ENCODE assay signal across 21 cellular contexts in genomic region chr17:49402706-49403105, GRCh38. TPM values are rescaled to one million over a fixed set of nuclear protein-coding genes. Genes with fewer than 3 reads are reported as not detected.
DNase-seq lines count a peak whose midpoint lies in the region; ATAC-seq and TF ChIP-seq lines count a peak whose summit lies in the region.
"Had no signal": no experiment of that assay in that cellular context is flagged by ENCODE, and none has a peak within 500 bp of the region (broad histone marks: within the 10 kb centered on the region; RNA-seq: fewer than 3 reads in every experiment).

No MANE protein-coding gene starts in this region.

- H3K4me3 Mint-ChIP-seq in immature natural killer cell, result peak overlapping the region in 4 of 5 donors; percentile 68 to 80 (median 76)
- H3K4me3 Mint-ChIP-seq in activated T-helper 2 cell treated with anti-CD3 and anti-CD28 coated beads, Interferon-gamma antibody, Interleukin-2, Interleukin-4, amounts not matched to agents 10 μg/mL and 5 μg/mL and 100 μg/mL, durations not matched to agents 14 hours and 24 hours and 36 hours (ENCODE audit: low read depth), result no peak overlapping the region
- H3K4me3 Mint-ChIP-seq: activated CD4-positive, alpha-beta T cell treated with anti-CD3 and anti-CD28 coated beads, Interleukin-2, amount 10 ng/mL, durations not matched to agents 24 days and 14 days; activated T-cell treated with anti-CD3 and anti-CD28 coated beads, Interleukin-2, amount 50 U/mL, for 24 hours had no signal

- intact Hi-C loops in activated T-helper 2 cell treated with anti-CD3 and anti-CD28 coated beads, Interferon-gamma antibody, Interleukin-2, Interleukin-4, amounts not matched to agents 10 μg/mL and 5 μg/mL and 100 μg/mL, durations not matched to agents 14 hours and 24 hours and 36 hours (cut with micrococcal nuclease), result no loop called here

- no peak for TF ChIP-seq POLR2A in suprapubic skin (IDR thresholded peaks at IDR 0.05)

- TF ChIP-seq CTCF in HEK293 (tag by site-specific recombination; IDR thresholded peaks at IDR 0.05), result no peak
- no peak for TF ChIP-seq CTCF in RWPE2 (IDR thresholded peaks at IDR 0.05; ENCODE audit: poor library complexity, severe bottlenecking)
- no peak for TF ChIP-seq CTCF in suprapubic skin (IDR thresholded peaks at IDR 0.05)

- H3K36me3 Mint-ChIP-seq in immature natural killer cell, result peaks cover 17 to 25% (median 18%) of the 10 kb centered on the region in 3 donors
- peaks cover 53% of the 10 kb centered on the region for H3K36me3 Mint-ChIP-seq in activated T-helper 2 cell treated with anti-CD3 and anti-CD28 coated beads, Interferon-gamma antibody, Interleukin-2, Interleukin-4, amounts not matched to agents 10 μg/mL and 5 μg/mL and 100 μg/mL, durations not matched to agents 14 hours and 24 hours and 36 hours (ENCODE audit: low read depth)

- POLR2A ChIA-PET in HEK293 (lab: Yijun Ruan, JAX), result no interaction called here

- H3K27ac ChIP-seq in HEK293 (ENCODE audit: extremely low read depth, low read depth, low read length) (no peak overlapping the region), RWPE2 (ENCODE audit: poor library complexity, severe bottlenecking) (no peak overlapping the region), suprapubic skin (peak overlapping the region; percentile 73)
- H3K27ac ChIP-seq: neutrophil, SJSA1 had no signal

- H3K4me3 ChIP-seq in HEK293 (ENCODE audit: low read depth, low read length) (no peak overlapping the region), RWPE2 (ENCODE audit: severe bottlenecking) (no peak overlapping the region), suprapubic skin (no peak overlapping the region)
- H3K4me3 ChIP-seq: SJSA1 had no signal

- H3K27me3 Mint-ChIP-seq in immature natural killer cell (ENCODE audit: low read depth in 3 of 3), result peaks cover 0 to 13% (median 10%) of the 10 kb centered on the region in 3 donors
- H3K27me3 Mint-ChIP-seq in activated T-helper 2 cell treated with anti-CD3 and anti-CD28 coated beads, Interferon-gamma antibody, Interleukin-2, Interleukin-4, amounts not matched to agents 10 μg/mL and 5 μg/mL and 100 μg/mL, durations not matched to agents 14 hours and 24 hours and 36 hours (ENCODE audit: low read depth), result peaks cover 3% of the 10 kb centered on the region
- H3K27me3 Mint-ChIP-seq: activated CD4-positive, alpha-beta T cell treated with anti-CD3 and anti-CD28 coated beads, Interleukin-2, amount 10 ng/mL, durations not matched to agents 24 days and 14 days; activated T-cell treated with anti-CD3 and anti-CD28 coated beads, Interleukin-2, amount 50 U/mL, for 24 hours had no signal

- CTCF ChIA-PET in HEK293 (lab: Yijun Ruan, JAX), result interaction anchor here (1.3 to 1.6 kb wide), 2 partner anchors 87 to 180 kb away, joined by 3 to 6 read pairs; no protein-coding TSS in a partner anchor

- DNase-seq in RWPE2 (ENCODE audit: low spot score), result peak; percentile 36
- DNase-seq in immature natural killer cell, result no peak
- DNase-seq in suprapubic skin (ENCODE audit: low spot score in 2 of 2), result peak; percentile 40 to 44
- no peak for DNase-seq in activated T-helper 2 cell treated with anti-CD3 and anti-CD28 coated beads, Interferon-gamma antibody, Interleukin-2, Interleukin-4, amounts not matched to agents 10 μg/mL and 5 μg/mL and 100 μg/mL, durations not matched to agents 14 hours and 24 hours and 36 hours (ENCODE audit: low spot score)
- DNase-seq: activated CD4-positive, alpha-beta T cell treated with anti-CD3 and anti-CD28 coated beads, Interleukin-2, amount 10 ng/mL, durations not matched to agents 24 days and 14 days; activated T-cell treated with anti-CD3 and anti-CD28 coated beads, Interleukin-2, amount 50 U/mL, for 24 hours; effector CD4-positive, alpha-beta T cell; islet precursor cell; mesenchymal stem cell; MM.1S; NCI-H187; NCI-H446 treated with DMSO at 0.1 percent for 48 hours; OCI-M1; right cardiac atrium; stimulated activated CD4-positive, alpha-beta T cell treated with anti-CD3 and anti-CD28 coated beads, Interleukin-2, amount 100 ng/mL, for 24 hours had no signal

- peaks cover 55 to 66% of the 10 kb centered on the region in 2 donors for H3K4me1 Mint-ChIP-seq in immature natural killer cell
- peaks cover 7% of the 10 kb centered on the region for H3K4me1 Mint-ChIP-seq in activated T-helper 2 cell treated with anti-CD3 and anti-CD28 coated beads, Interferon-gamma antibody, Interleukin-2, Interleukin-4, amounts not matched to agents 10 μg/mL and 5 μg/mL and 100 μg/mL, durations not matched to agents 14 hours and 24 hours and 36 hours (ENCODE audit: low read depth)

- H3K27me3 ChIP-seq in RWPE2 (ENCODE audit: insufficient read depth, poor library complexity, severe bottlenecking) (no peaks in the 10 kb centered on the region), suprapubic skin (no peaks in the 10 kb centered on the region)
- H3K27me3 ChIP-seq: neutrophil, SJSA1 had no signal

- H3K4me1 ChIP-seq in HEK293 (ENCODE audit: control insufficient read depth, insufficient read depth, low read length) (no peaks in the 10 kb centered on the region), RWPE2 (ENCODE audit: insufficient read depth, poor library complexity, severe bottlenecking) (no peaks in the 10 kb centered on the region), suprapubic skin (peaks cover 8% of the 10 kb centered on the region)
- H3K4me1 ChIP-seq: SJSA1 had no signal

- H3K36me3 ChIP-seq in HEK293 (ENCODE audit: control insufficient read depth in 2 of 2, insufficient read depth in 1 of 2, low read length in 2 of 2), result peaks cover 25 to 57% of the 10 kb centered on the region in 2 experiments
- H3K36me3 ChIP-seq in RWPE2 (ENCODE audit: low read depth), result peaks cover 43% of the 10 kb centered on the region
- peaks cover 45% of the 10 kb centered on the region for H3K36me3 ChIP-seq in suprapubic skin

- 70% methylated on average over 6 of the region's 6 CpGs for WGBS in suprapubic skin

- peak overlapping the region; percentile 94 to 98 (median 98) for H3K27ac Mint-ChIP-seq in immature natural killer cell
- no peak overlapping the region for H3K27ac Mint-ChIP-seq in activated T-helper 2 cell treated with anti-CD3 and anti-CD28 coated beads, Interferon-gamma antibody, Interleukin-2, Interleukin-4, amounts not matched to agents 10 μg/mL and 5 μg/mL and 100 μg/mL, durations not matched to agents 14 hours and 24 hours and 36 hours
- H3K27ac Mint-ChIP-seq: activated CD4-positive, alpha-beta T cell treated with anti-CD3 and anti-CD28 coated beads, Interleukin-2, amount 10 ng/mL, durations not matched to agents 24 days and 14 days; activated T-cell treated with anti-CD3 and anti-CD28 coated beads, Interleukin-2, amount 50 U/mL, for 24 hours had no signal

- no peaks in the 10 kb centered on the region for H3K9me3 ChIP-seq in HEK293 (ENCODE audit: control insufficient read depth, insufficient read depth, low read depth, low read length)
- no peaks in the 10 kb centered on the region for H3K9me3 ChIP-seq in RWPE2 (ENCODE audit: severe bottlenecking)
- no peaks in the 10 kb centered on the region for H3K9me3 ChIP-seq in suprapubic skin
- H3K9me3 ChIP-seq: neutrophil, SJSA1 had no signal

- no peak for TF ChIP-seq EP300 in suprapubic skin (IDR thresholded peaks at IDR 0.05)

- no peak for ATAC-seq in RWPE2 (ENCODE audit: low read depth)
- ATAC-seq in GM18519 (IDR thresholded peaks at IDR 0.05; ENCODE audit: low FRiP score, unreplicated experiment), result no peak
- ATAC-seq in HG03521 (IDR thresholded peaks at IDR 0.05; ENCODE audit: unreplicated experiment), result no peak
- ATAC-seq: activated naive CD4-positive, alpha-beta T cell treated with anti-CD3 and anti-CD28 coated beads, Interleukin-2, amount 50 U/mL, for 72 hours; right cardiac atrium had no signal

- H3K9me3 Mint-ChIP-seq in immature natural killer cell, result no peaks in the 10 kb centered on the region
- H3K9me3 Mint-ChIP-seq in activated T-helper 2 cell treated with anti-CD3 and anti-CD28 coated beads, Interferon-gamma antibody, Interleukin-2, Interleukin-4, amounts not matched to agents 10 μg/mL and 5 μg/mL and 100 μg/mL, durations not matched to agents 14 hours and 24 hours and 36 hours, result no peaks in the 10 kb centered on the region
- H3K9me3 Mint-ChIP-seq: activated CD4-positive, alpha-beta T cell treated with anti-CD3 and anti-CD28 coated beads, Interleukin-2, amount 10 ng/mL, durations not matched to agents 24 days and 14 days; activated naive CD4-positive, alpha-beta T cell treated with anti-CD3 and anti-CD28 coated beads, Interleukin-2, amount 50 U/mL, for 72 hours; activated T-cell treated with anti-CD3 and anti-CD28 coated beads, Interleukin-2, amount 50 U/mL, for 24 hours had no signal

TF ChIP-seq in HEK293, 187 proteins besides CTCF, POLR2A, EP300 and RAD21 (continues in another document):
- TF ChIP-seq ZXDB (tag by site-specific recombination; IDR thresholded peaks at IDR 0.05), result no peak
- TF ChIP-seq, protein P1, sequence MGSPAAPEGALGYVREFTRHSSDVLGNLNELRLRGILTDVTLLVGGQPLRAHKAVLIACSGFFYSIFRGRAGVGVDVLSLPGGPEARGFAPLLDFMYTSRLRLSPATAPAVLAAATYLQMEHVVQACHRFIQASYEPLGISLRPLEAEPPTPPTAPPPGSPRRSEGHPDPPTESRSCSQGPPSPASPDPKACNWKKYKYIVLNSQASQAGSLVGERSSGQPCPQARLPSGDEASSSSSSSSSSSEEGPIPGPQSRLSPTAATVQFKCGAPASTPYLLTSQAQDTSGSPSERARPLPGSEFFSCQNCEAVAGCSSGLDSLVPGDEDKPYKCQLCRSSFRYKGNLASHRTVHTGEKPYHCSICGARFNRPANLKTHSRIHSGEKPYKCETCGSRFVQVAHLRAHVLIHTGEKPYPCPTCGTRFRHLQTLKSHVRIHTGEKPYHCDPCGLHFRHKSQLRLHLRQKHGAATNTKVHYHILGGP (tag by site-specific recombination; IDR thresholded peaks at IDR 0.05), result no peak
- TF ChIP-seq, protein P2, sequence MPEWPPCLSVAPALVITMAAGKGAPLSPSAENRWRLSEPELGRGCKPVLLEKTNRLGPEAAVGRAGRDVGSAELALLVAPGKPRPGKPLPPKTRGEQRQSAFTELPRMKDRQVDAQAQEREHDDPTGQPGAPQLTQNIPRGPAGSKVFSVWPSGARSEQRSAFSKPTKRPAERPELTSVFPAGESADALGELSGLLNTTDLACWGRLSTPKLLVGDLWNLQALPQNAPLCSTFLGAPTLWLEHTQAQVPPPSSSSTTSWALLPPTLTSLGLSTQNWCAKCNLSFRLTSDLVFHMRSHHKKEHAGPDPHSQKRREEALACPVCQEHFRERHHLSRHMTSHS (tag by site-specific recombination; IDR thresholded peaks at IDR 0.05), result no peak
- no peak for TF ChIP-seq ZBTB1 (tag by site-specific recombination; IDR thresholded peaks at IDR 0.05)

RNA-seq across cellular contexts. Expression of gene PHB1, which starts 12.0 kb away (rescaled TPM):
- 100 to 1,000 TPM; 166 to 274 (median 228) TPM for polyA plus RNA-seq in immature natural killer cell
- total RNA-seq in suprapubic skin, result 10 to 100 TPM; 63.8 to 92.5 (median 86.4) TPM
- total RNA-seq in activated T-helper 2 cell treated with anti-CD3 and anti-CD28 coated beads, Interferon-gamma antibody, Interleukin-2, Interleukin-4, amounts not matched to agents 10 μg/mL and 5 μg/mL and 100 μg/mL, durations not matched to agents 14 hours and 24 hours and 36 hours, result 335 and 339 TPM in 2 replicates

RNA-seq across cellular contexts. Expression of gene ZNF652, which starts 40.7 kb away (rescaled TPM):
- polyA plus RNA-seq in immature natural killer cell, result 10 to 100 TPM in 2 of 3 donors, 1 to 10 TPM in 1; 9.7 to 25.8 (median 16.0) TPM
- total RNA-seq in suprapubic skin, result 100 to 1,000 TPM in 1 of 4 donors, 10 to 100 TPM in 3; 76.6 to 148 (median 83.2) TPM
- 4.3 and 5.4 TPM in 2 replicates for total RNA-seq in activated T-helper 2 cell treated with anti-CD3 and anti-CD28 coated beads, Interferon-gamma antibody, Interleukin-2, Interleukin-4, amounts not matched to agents 10 μg/mL and 5 μg/mL and 100 μg/mL, durations not matched to agents 14 hours and 24 hours and 36 hours

Comparison
In these comparisons a context has a peak if more than half of its experiments do, and no peak if none do; other contexts are left out.
1. DNase-seq: peak in RWPE2 (single experiment) and suprapubic skin (2 of 2); none in immature natural killer cell (0 of 3) and activated T-helper 2 cell treated with anti-CD3 and anti-CD28 coated beads, Interferon-gamma antibody, Interleukin-2, Interleukin-4, amounts not matched to agents 10 μg/mL and 5 μg/mL and 100 μg/mL, durations not matched to agents 14 hours and 24 hours and 36 hours (single experiment).
2. RNA of gene ZNF652, which starts 40.7 kb away (total RNA-seq): 76.6 to 148 TPM in suprapubic skin; 4.3 to 5.4 TPM in activated T-helper 2 cell treated with anti-CD3 and anti-CD28 coated beads, Interferon-gamma antibody, Interleukin-2, Interleukin-4, amounts not matched to agents 10 μg/mL and 5 μg/mL and 100 μg/mL, durations not matched to agents 14 hours and 24 hours and 36 hours; every median in the first group is over 10 times any median in the second.